Comparison of ENCODE assay signal across 8 cellular contexts in the genomic region with DNA sequence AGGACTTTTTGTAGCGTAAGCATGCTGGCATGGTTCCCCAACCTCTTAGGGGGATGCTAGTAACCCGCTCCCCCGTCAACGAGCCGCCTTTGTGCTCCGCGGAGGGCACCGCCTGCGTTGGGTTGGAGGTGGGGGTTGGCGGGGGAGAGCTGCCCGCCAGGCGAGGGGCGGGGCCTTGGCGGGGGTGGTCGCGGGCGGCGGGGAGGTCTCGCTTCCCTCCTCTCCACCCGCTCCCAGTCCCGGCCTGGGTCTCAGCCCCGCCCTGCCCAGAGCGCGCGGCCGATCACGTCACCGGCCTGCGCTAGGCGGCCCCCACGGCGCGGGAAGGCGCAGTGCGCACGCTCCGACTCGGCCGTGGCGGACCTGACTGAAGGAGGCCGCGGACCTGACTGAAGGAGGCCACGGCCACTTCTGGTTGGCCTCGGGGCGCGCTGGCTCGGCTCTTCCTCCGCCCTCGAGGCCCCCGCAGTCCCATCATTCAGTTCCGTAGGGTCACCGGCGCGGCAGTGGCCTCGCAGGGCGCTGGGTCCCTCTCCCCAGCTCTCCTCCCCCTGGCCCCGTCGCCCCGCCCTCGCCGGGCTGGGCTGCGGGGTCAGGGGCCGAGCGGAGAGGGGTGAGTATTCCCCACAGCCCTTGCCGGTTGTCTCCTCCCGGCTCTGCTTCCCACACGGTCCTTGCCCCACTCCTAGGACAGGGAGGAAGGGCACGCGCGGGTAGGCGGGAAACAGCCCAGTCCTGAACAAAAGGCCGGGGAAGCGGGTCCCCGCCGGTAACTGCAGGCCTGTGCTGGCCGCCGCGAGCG. TPM values are rescaled to one million over a fixed set of nuclear protein-coding genes. Genes with fewer than 3 reads are reported as not detected.
DNase-seq lines count a peak whose midpoint lies in the region; ATAC-seq, FAIRE-seq and TF ChIP-seq lines count a peak whose summit lies in the region.

A gene (plus strand): TSS at position 330 of the 802 bp plus-strand sequence. CDS start 15,548 bp downstream, outside the sequence.

- FAIRE-seq in urothelium cell line (lab: Jason Lieb, UNC) = peak; percentile 93

- H3K27ac ChIP-seq in psoas muscle = peak within 1 kb of the TSS; percentile 97

- no peaks in the 10 kb centered on the region for H3K27me3 ChIP-seq in psoas muscle (ENCODE audit: insufficient read depth in 3 of 3, low read length in 2 of 3)

- no peak for TF ChIP-seq CTCF in psoas muscle (IDR thresholded peaks at IDR 0.05)

- H3K4me3 ChIP-seq in psoas muscle = peak within 1 kb of the TSS; percentile 80

- 0% methylated on average over 51 to 79 of the region's 79 CpGs for WGBS in psoas muscle, 3 donors

- ATAC-seq in HG02884 (IDR thresholded peaks at IDR 0.05; ENCODE audit: unreplicated experiment) = peak; percentile 96
- ATAC-seq in left ventricle myocardium superior = peak; percentile 99
- ATAC-seq in psoas muscle = peak; percentile 97 to 99 (median 98)

- H3K9me3 ChIP-seq in psoas muscle = no peaks in the 10 kb centered on the region

- DNase-seq in NCI-H146 treated with DMSO at 0.1 percent for 48 hours (lab: John Stamatoyannopoulos, UW; ENCODE audit: unreplicated experiment) = peak; percentile 72
- DNase-seq in T-helper 1 cell = peak; percentile 74 to 92 (median 76)
- DNase-seq in amygdala (lab: John Stamatoyannopoulos, UW) = peak; percentile 61 to 96 (median 91)
- DNase-seq in left ventricle myocardium superior = peak; percentile 96
- DNase-seq in psoas muscle = peak; percentile 92 to 95
- DNase-seq in urothelium cell line (ENCODE audit: low spot score) = peak; percentile 97

- TF ChIP-seq POLR2A in GM15510 (IDR thresholded peaks at IDR 0.05; ENCODE audit: borderline replicate concordance, extremely low read depth, insufficient read length) = peak; percentile 95

- intact Hi-C loops in left ventricle myocardium superior (cut with micrococcal nuclease) = loop anchor here (5.0 kb wide), 1 partner anchor 220 kb away; a partner anchor contains a TSS
- intact Hi-C loops in psoas muscle (cut with DNase I) = loop anchor here (2.0 to 10.0 kb wide), 6 partner anchors 120 to 465 kb away; a partner anchor contains a TSS

- H3K4me1 ChIP-seq in psoas muscle = no peaks in the 10 kb centered on the region

- peaks cover 0 to 7% of the 10 kb centered on the region in 2 donors for H3K36me3 ChIP-seq in psoas muscle (ENCODE audit: insufficient read depth in 1 of 2, low read depth in 1 of 2)

RNA-seq across cellular contexts. Expression of the gene that starts here (rescaled TPM):
- total RNA-seq in left ventricle myocardium superior = 4.3 TPM
- total RNA-seq in psoas muscle = 1 to 10 TPM; 4.6 to 7.4 (median 6.2) TPM
- 1 to 10 TPM; 4.2 to 6.5 (median 6.0) TPM for polyA plus RNA-seq in psoas muscle

Comparison
In these comparisons a context has a peak if more than half of its experiments do, and no peak if none do; other contexts are left out.
1. Peak in every context shown above with its lines: DNase-seq, ATAC-seq, H3K4me3 ChIP-seq and H3K27ac ChIP-seq.